In the genomic region with DNA sequence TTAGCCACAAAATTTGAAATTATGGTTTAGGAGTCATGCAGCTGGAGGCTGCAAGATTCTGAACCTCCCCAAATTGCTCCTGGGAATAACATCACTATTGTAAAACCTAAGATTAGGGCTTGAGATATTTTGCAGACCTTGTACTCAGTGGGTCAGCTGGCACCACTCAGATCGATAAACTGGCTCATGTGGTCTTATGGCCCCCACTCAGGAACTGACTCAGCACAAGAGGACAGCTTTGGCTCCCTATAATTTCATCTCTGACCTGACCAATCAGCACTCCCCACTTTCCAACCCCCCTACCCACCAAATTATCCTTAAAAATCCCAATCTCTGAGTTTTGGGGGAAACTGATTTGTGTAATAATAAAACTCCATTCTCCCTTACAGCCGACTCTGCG, we compare ENCODE assay signal across 31 cellular contexts.
"Had no signal": no experiment of that assay in that cellular context is flagged by ENCODE, and none has a peak within 500 bp of the region (broad histone marks: within the 10 kb centered on the region; RNA-seq: fewer than 3 reads in every experiment).

No MANE protein-coding gene starts in this region.

- H3K27me3 ChIP-seq: ascending aorta, cardiac muscle cell had no signal

- H3K27ac ChIP-seq: ascending aorta, cardiac muscle cell, SJCRH30, SK-N-MC, WERI-Rb-1 had no signal

- H3K4me3 ChIP-seq: ascending aorta, cardiac muscle cell, SJCRH30, SK-N-MC had no signal

- DNase-seq: activated CD4-positive, alpha-beta T cell treated with anti-CD3 and anti-CD28 coated beads for 1 hour; activated CD4-positive, alpha-beta T cell treated with anti-CD3 and anti-CD28 coated beads for 48 hours; activated CD4-positive, CD25-positive, alpha-beta regulatory T cell; activated CD8-positive, alpha-beta T cell treated with anti-CD3 and anti-CD28 coated beads for 36 hours; activated effector memory CD4-positive, alpha-beta T cell treated with anti-CD3 and anti-CD28 coated beads, Interleukin-2, amount 50 U/mL, for 16 hours; activated naive CD4-positive, alpha-beta T cell; activated naive CD4-positive, alpha-beta T cell treated with anti-CD3 and anti-CD28 coated beads, Interleukin-2, amount 50 U/mL, for 16 hours; activated naive CD8-positive, alpha-beta T cell treated with anti-CD3 and anti-CD28 coated beads for 36 hours; activated T-cell treated with anti-CD3 and anti-CD28 coated beads, Interleukin-2, amount 50 U/mL, for 1 hour; activated T-cell treated with anti-CD3 and anti-CD28 coated beads, Interleukin-2, amount 50 U/mL, for 72 hours; amniotic stem cell; cerebellar nuclear complex; KG1; MM.1S; MV-4-11; NCI-H1092; NCI-H1436 treated with DMSO at 0.1 percent for 48 hours; NCI-H187; NCI-H2029 treated with DMSO at 0.1 percent for 48 hours; NCI-H2107; NCI-H2171; NCI-H510A; NCI-H526; NCI-H774; SHP77; SJCRH30; T1000; WERI-Rb-1 had no signal
